ENCODE assay signal across 10 cellular contexts in genomic region chr22:19478086-19478392, GRCh38. TPM values are rescaled to one million over a fixed set of nuclear protein-coding genes. Genes with fewer than 3 reads are reported as not detected.
DNase-seq lines count a peak whose midpoint lies in the region; ATAC-seq and TF ChIP-seq lines count a peak whose summit lies in the region.
"Had no signal": no experiment of that assay in that cellular context is flagged by ENCODE, and none has a peak within 500 bp of the region (broad histone marks: within the 10 kb centered on the region; RNA-seq: fewer than 3 reads in every experiment).

No MANE protein-coding gene starts in this region.

- H3K4me3 ChIP-seq in AG10803 (ENCODE audit: low read length) (peak overlapping the region; percentile 97), Karpas-422 (ENCODE audit: low read length) (peak overlapping the region; percentile 77), coronary artery (peak overlapping the region; percentile 99)

- ATAC-seq in natural killer cell (no peak), GM21367 (IDR thresholded peaks at IDR 0.05; ENCODE audit: unreplicated experiment) (no peak), GM18517 (IDR thresholded peaks at IDR 0.05; ENCODE audit: unreplicated experiment) (no peak), HG03196 (IDR thresholded peaks at IDR 0.05; ENCODE audit: unreplicated experiment) (no peak)

- no peaks in the 10 kb centered on the region for H3K9me3 Mint-ChIP-seq in natural killer cell

- intact Hi-C loops in natural killer cell (cut with micrococcal nuclease) = loop anchor here (2.0 to 10.0 kb wide), 6 partner anchors 86 to 356 kb away; partner anchors contain the start of genes CLTCL1, DGCR2 and SLC25A1

- H3K36me3 ChIP-seq in Karpas-422 (ENCODE audit: insufficient read depth, low read length) = peaks cover 23% of the 10 kb centered on the region; the same call in 1 of the 2 replicates

- TF ChIP-seq CTCF in AG10803 (conservative IDR thresholded peaks at IDR 0.05; ENCODE audit: low read length) (no peak), coronary artery (IDR thresholded peaks at IDR 0.05) (no peak), natural killer cell (IDR thresholded peaks at IDR 0.05) (no peak)

- peak overlapping the region; percentile 87 for H3K9ac ChIP-seq in Karpas-422 (ENCODE audit: low read length)

- no peaks in the 10 kb centered on the region for H3K36me3 Mint-ChIP-seq in natural killer cell

- no peak overlapping the region for H2AFZ ChIP-seq in Karpas-422 (ENCODE audit: low read length)

- peaks cover 24% of the 10 kb centered on the region for H3K4me1 ChIP-seq in Karpas-422 (ENCODE audit: low read length)

- H3K27me3 ChIP-seq in Karpas-422 (ENCODE audit: low read length) = no peaks in the 10 kb centered on the region

- peaks cover 78% of the 10 kb centered on the region for H3K79me2 ChIP-seq in Karpas-422 (ENCODE audit: low read length)

- no peaks in the 10 kb centered on the region for H3K9me2 ChIP-seq in Karpas-422 (replicated peaks; ENCODE audit: insufficient read depth, low read length)

- peaks cover 28 to 46% of the 10 kb centered on the region in 2 donors for H3K4me1 Mint-ChIP-seq in natural killer cell

- no peaks in the 10 kb centered on the region for H3K9me3 ChIP-seq in Karpas-422 (ENCODE audit: low read length)

- peak overlapping the region; percentile 85 for H3K4me2 ChIP-seq in Karpas-422 (ENCODE audit: low read depth, low read length, poor library complexity, severe bottlenecking)

- H3K4me3 Mint-ChIP-seq in natural killer cell = peak overlapping the region; percentile 83

- peaks cover 3% of the 10 kb centered on the region; the same call in 1 of the 2 replicates for H4K20me1 ChIP-seq in Karpas-422 (ENCODE audit: insufficient read depth, low read depth, low read length)

- peak overlapping the region; percentile 59 for H3K27ac ChIP-seq in Karpas-422 (ENCODE audit: low read length)
- peak overlapping the region; percentile 87 to 92 for H3K27ac ChIP-seq in coronary artery

- peak overlapping the region; percentile 99 for H3K27ac Mint-ChIP-seq in natural killer cell

- H3K27me3 Mint-ChIP-seq in natural killer cell (ENCODE audit: low read depth in 2 of 2) = no peaks in the 10 kb centered on the region

- DNase-seq in AG10803 (ENCODE audit: low read depth) (no peak), Karpas-422 (no peak), coronary artery (ENCODE audit: low spot score) (no peak), natural killer cell (no peak), DMS114 treated with DMSO at 0.1 percent for 48 hours (lab: John Stamatoyannopoulos, UW; ENCODE audit: unreplicated experiment) (no peak)

RNA-seq across cellular contexts. Expression of gene UFD1, which starts 1.0 kb away (rescaled TPM):
- 91.5 and 94.9 TPM in 2 replicates for total RNA-seq in Karpas-422 (2014; rRNA removed; shearing (Covaris generic); ENCODE audit: low replicate concordance)
- total RNA-seq in natural killer cell = 100 to 1,000 TPM in 1 of 3 donors, 10 to 100 TPM in 2; 73.8 to 101 (median 77.8) TPM

RNA-seq across cellular contexts. Expression of gene CDC45, which starts 1.7 kb away (rescaled TPM):
- total RNA-seq in Karpas-422 (2014; rRNA removed; shearing (Covaris generic); ENCODE audit: low replicate concordance) = 28.1 and 36.5 TPM in 2 replicates
- total RNA-seq in natural killer cell = 1 to 10 TPM; 1.6 to 4.8 (median 3.3) TPM
- total RNA-seq: mesenteric fat pad had no signal

RNA-seq across cellular contexts. Expression of gene C22orf39, which starts 30.5 kb away (rescaled TPM):
- 39.0 and 59.3 TPM in 2 replicates for total RNA-seq in Karpas-422 (2014; rRNA removed; shearing (Covaris generic); ENCODE audit: low replicate concordance)
- total RNA-seq in natural killer cell = 10 to 100 TPM; 45.4 to 53.3 (median 50.2) TPM

RNA-seq across cellular contexts. Expression of gene MRPL40, which starts 45.7 kb away (rescaled TPM):
- 53.8 and 62.5 TPM in 2 replicates for total RNA-seq in Karpas-422 (2014; rRNA removed; shearing (Covaris generic); ENCODE audit: low replicate concordance)
- total RNA-seq in natural killer cell = 10 to 100 TPM; 11.6 to 16.7 (median 14.2) TPM

RNA-seq across cellular contexts. Expression of gene CLDN5, which starts 46.2 kb away (rescaled TPM):
- not detected in 2 replicates for total RNA-seq in Karpas-422 (2014; rRNA removed; shearing (Covaris generic); ENCODE audit: low replicate concordance)
- total RNA-seq in natural killer cell = 1 to 10 TPM in 2 of 3 donors, not detected in 1; 1.3 to 1.7 TPM
- total RNA-seq: SK-MEL-5 had no signal
